9 cellular contexts compared by ENCODE assay signal in genomic region chr17:50867856-50868438, GRCh38. TPM values are rescaled to one million over a fixed set of nuclear protein-coding genes. Genes with fewer than 3 reads are reported as not detected.
DNase-seq lines count a peak whose midpoint lies in the region; ATAC-seq, FAIRE-seq and TF ChIP-seq lines count a peak whose summit lies in the region.
"Had no signal": no experiment of that assay in that cellular context is flagged by ENCODE, and none has a peak within 500 bp of the region (broad histone marks: within the 10 kb centered on the region; RNA-seq: fewer than 3 reads in every experiment).

No MANE protein-coding gene starts in this region.

- H3K4me1 ChIP-seq in astrocyte (ENCODE audit: insufficient read depth, low read length) (peaks cover 18% of the 10 kb centered on the region), right lobe of liver (peaks cover 0 to 14% (median 5%) of the 10 kb centered on the region in 4 donors), transverse colon (peaks cover 0 to 51% (median 17%) of the 10 kb centered on the region in 4 donors)

- peak overlapping the region; percentile 98 for H3K4me2 ChIP-seq in astrocyte (ENCODE audit: low read length)

- TF ChIP-seq EP300 in transverse colon (IDR thresholded peaks at IDR 0.05; ENCODE audit: low read depth), result no peak

- peaks cover 11% of the 10 kb centered on the region in 2 donors for H3K36me3 Mint-ChIP-seq in activated T-cell treated with anti-CD3 and anti-CD28 coated beads, Interleukin-2, amount 50 U/mL, for 72 hours (ENCODE audit: insufficient read depth in 2 of 2)
- peaks cover 3% of the 10 kb centered on the region for H3K36me3 Mint-ChIP-seq in astrocyte (ENCODE audit: low read depth, unreplicated experiment)

- H3K27me3 Mint-ChIP-seq in activated T-cell treated with anti-CD3 and anti-CD28 coated beads, Interleukin-2, amount 50 U/mL, for 72 hours (ENCODE audit: low read depth), result no peaks in the 10 kb centered on the region
- no peaks in the 10 kb centered on the region for H3K27me3 Mint-ChIP-seq in astrocyte (ENCODE audit: low read depth, unreplicated experiment)

- no peak for DNase-seq in activated T-cell treated with anti-CD3 and anti-CD28 coated beads, Interleukin-2, amount 50 U/mL, for 72 hours
- no peak for DNase-seq in activated T-cell treated with anti-CD3 and anti-CD28 coated beads, Interleukin-2, amount 50 U/mL, for 1 hour
- DNase-seq in astrocyte (ENCODE audit: low read depth), result peak; percentile 75
- no peak for DNase-seq in right lobe of liver
- DNase-seq in transverse colon, result no peak
- DNase-seq in SIG-M5 treated with dmso at 0.1 percent for 504 hours (lab: John Stamatoyannopoulos, UW; ENCODE audit: unreplicated experiment), result no peak
- no peak for DNase-seq in iPS-NIHi7 (ENCODE audit: extremely low spot score)

- H3K27ac Mint-ChIP-seq in activated T-cell treated with anti-CD3 and anti-CD28 coated beads, Interleukin-2, amount 50 U/mL, for 72 hours, result peak overlapping the region; percentile 92
- H3K27ac Mint-ChIP-seq in astrocyte (ENCODE audit: unreplicated experiment), result peak overlapping the region; percentile 99

- H3K9ac ChIP-seq in astrocyte (ENCODE audit: low read length), result peak overlapping the region; percentile 79

- no peak for FAIRE-seq in astrocyte (lab: Jason Lieb, UNC)

- peaks cover 29% of the 10 kb centered on the region for H3K79me2 ChIP-seq in astrocyte (ENCODE audit: insufficient read depth, low read length)

- H3K36me3 ChIP-seq in astrocyte (ENCODE audit: insufficient read depth, low read length), result no peaks in the 10 kb centered on the region
- peaks cover 0 to 9% (median 3%) of the 10 kb centered on the region in 4 donors for H3K36me3 ChIP-seq in right lobe of liver
- peaks cover 0 to under 1% (median 0%) of the 10 kb centered on the region in 4 donors for H3K36me3 ChIP-seq in transverse colon

- peak overlapping the region; percentile 83 for H2AFZ ChIP-seq in astrocyte (ENCODE audit: low read depth, low read length)

- WGBS in right lobe of liver (ENCODE audit: insufficient coverage, low coverage, low lambda C conversion rate, missing lambda C conversion rate), result 0% methylated on average over 9 of the region's 9 CpGs
- 0 to 12% methylated on average over 3 to 9 of the region's 9 CpGs for WGBS in transverse colon (ENCODE audit: low coverage in 1 of 2), 2 donors

- H3K4me3 Mint-ChIP-seq in activated T-cell treated with anti-CD3 and anti-CD28 coated beads, Interleukin-2, amount 50 U/mL, for 72 hours, result peak overlapping the region; percentile 91 to 96
- H3K4me3 Mint-ChIP-seq in astrocyte (ENCODE audit: unreplicated experiment), result peak overlapping the region; percentile 92

- H3K9me3 Mint-ChIP-seq in activated T-cell treated with anti-CD3 and anti-CD28 coated beads, Interleukin-2, amount 50 U/mL, for 72 hours, result no peaks in the 10 kb centered on the region
- H3K9me3 Mint-ChIP-seq in astrocyte (ENCODE audit: unreplicated experiment), result no peaks in the 10 kb centered on the region

- in situ Hi-C loops in transverse colon (cut with MboI; ENCODE audit: low pct_ligation_motif_present in 1 of 4, low pct_unique_long_range_greater_than_20kb in 1 of 4, low sequenced_read_pairs in 3 of 4), result loop anchor here in 2 of 4 donors (25.0 kb wide), 1 partner anchor 294 kb away; the partner anchor contains the start of genes NME1 (in 2 of the 2) and NME2 (in 2 of the 2)

- peaks cover 24% of the 10 kb centered on the region for H4K20me1 ChIP-seq in astrocyte (ENCODE audit: insufficient read depth, low read length)

- no peaks in the 10 kb centered on the region for H3K27me3 ChIP-seq in astrocyte (ENCODE audit: insufficient read depth, low read length)
- no peaks in the 10 kb centered on the region for H3K27me3 ChIP-seq in right lobe of liver
- no peaks in the 10 kb centered on the region for H3K27me3 ChIP-seq in transverse colon

- H3K4me3 ChIP-seq in astrocyte (ENCODE audit: insufficient read depth, low read depth, low read length) (peak overlapping the region; percentile 74), right lobe of liver (peak overlapping the region; percentile 56 to 78 (median 77)), transverse colon (peak overlapping the region; percentile 44 to 100 (median 77))

- H3K27ac ChIP-seq in astrocyte (ENCODE audit: low read depth, low read length) (peak overlapping the region; percentile 75), right lobe of liver (peak overlapping the region; percentile 97 to 100 (median 99)), transverse colon (peak overlapping the region; percentile 98 to 100 (median 99))

- no peak for TF ChIP-seq POLR2A in right lobe of liver (IDR thresholded peaks at IDR 0.05)
- TF ChIP-seq POLR2A in transverse colon (IDR thresholded peaks at IDR 0.05), result no peak

- H3K9me3 ChIP-seq in astrocyte (ENCODE audit: insufficient read depth, low read depth, low read length), result no peaks in the 10 kb centered on the region
- no peaks in the 10 kb centered on the region for H3K9me3 ChIP-seq in right lobe of liver
- H3K9me3 ChIP-seq in transverse colon, result no peaks in the 10 kb centered on the region

- peaks cover 67% of the 10 kb centered on the region for H3K4me1 Mint-ChIP-seq in activated T-cell treated with anti-CD3 and anti-CD28 coated beads, Interleukin-2, amount 50 U/mL, for 72 hours (ENCODE audit: low read depth)
- H3K4me1 Mint-ChIP-seq in astrocyte (ENCODE audit: low read depth, unreplicated experiment), result peaks cover 17% of the 10 kb centered on the region

- ATAC-seq in activated T-cell treated with anti-CD3 and anti-CD28 coated beads, Interleukin-2, amount 50 U/mL, for 72 hours (replicated peaks in 1 of 2), result no peak
- ATAC-seq in right lobe of liver (no peak), HG02840 (IDR thresholded peaks at IDR 0.05; ENCODE audit: low FRiP score, unreplicated experiment) (no peak)

- intact Hi-C loops in right lobe of liver (cut with DNase I), result loop anchor here in 1 of 2 donors (5.0 kb wide), 1 partner anchor 79 kb away; no protein-coding TSS in a partner anchor
- intact Hi-C loops in transverse colon (cut with DNase I; ENCODE audit: low total_unique reads), result loop anchor here (5.0 kb wide), 1 partner anchor 34 kb away; no protein-coding TSS in a partner anchor

- TF ChIP-seq CTCF in astrocyte (IDR thresholded peaks at IDR 0.05; ENCODE audit: insufficient read depth, low read depth, low read length) (no peak), right lobe of liver (IDR thresholded peaks at IDR 0.05) (no peak), transverse colon (IDR thresholded peaks at IDR 0.05) (no peak)

RNA-seq across cellular contexts. Expression of gene TOB1, which starts 1.8 kb away (rescaled TPM):
- total RNA-seq in activated T-cell treated with anti-CD3 and anti-CD28 coated beads, Interleukin-2, amount 50 U/mL, for 72 hours, result 10 to 100 TPM; 57.3 to 68.9 TPM
- 59.1 and 71.6 TPM in 2 replicates for total RNA-seq in astrocyte
- 100 to 1,000 TPM in 3 of 6 experiments, 10 to 100 TPM in 3; 36.2 to 222 (median 82.1) TPM for total RNA-seq in right lobe of liver
- total RNA-seq in transverse colon, result 10 to 100 TPM; 69.1 to 88.3 (median 75.5) TPM

RNA-seq across cellular contexts. Expression of gene WFIKKN2, which starts 32.6 kb away (rescaled TPM):
- not detected for total RNA-seq in activated T-cell treated with anti-CD3 and anti-CD28 coated beads, Interleukin-2, amount 50 U/mL, for 72 hours
- total RNA-seq in astrocyte (0.07 TPM in 1 of 2 replicates, not detected in the other), right lobe of liver (not detected), transverse colon (not detected)
- total RNA-seq: T-helper 2 cell treated with Interferon-gamma antibody and Interleukin-4, amounts not matched to agents 100 ng/mL and 5 ng/mL, for 36 hours had no signal
